Comparison of ENCODE assay signal across 18 cellular contexts in the genomic region with DNA sequence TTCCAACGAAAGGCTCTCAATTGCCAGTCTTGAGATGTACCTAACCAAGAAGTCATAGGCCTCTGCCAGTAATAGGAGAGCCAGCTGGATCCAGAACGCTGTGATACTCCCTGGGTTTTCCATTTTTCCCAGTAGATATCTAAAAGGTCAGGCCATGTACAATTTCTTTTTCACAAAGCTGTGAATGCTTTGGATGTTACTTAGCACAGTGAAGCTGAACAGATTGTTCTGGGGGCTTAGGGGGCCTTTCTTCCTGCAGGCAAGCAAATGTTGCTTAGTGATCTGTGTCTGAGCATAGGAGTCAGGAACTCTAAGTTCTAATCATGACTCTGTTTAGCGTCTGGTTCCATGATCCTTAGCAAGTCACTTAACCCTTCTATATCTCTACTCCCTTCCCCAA.
A peak's percentile ranks its signal among the peaks of the same experiment; 100 is the strongest.
DNase-seq lines count a peak whose midpoint lies in the region; ATAC-seq and TF ChIP-seq lines count a peak whose summit lies in the region.
"Had no signal": no experiment of that assay in that cellular context is flagged by ENCODE, and none has a peak within 500 bp of the region (broad histone marks: within the 10 kb centered on the region; RNA-seq: fewer than 3 reads in every experiment).

No MANE protein-coding gene starts in this region.

- peak overlapping the region; percentile 29 for H3K27ac Mint-ChIP-seq in activated CD8-positive, alpha-beta T cell treated with anti-CD3 and anti-CD28 coated beads for 36 hours

- POLR2A ChIA-PET in activated CD8-positive, alpha-beta T cell treated with anti-CD3 and anti-CD28 coated beads for 36 hours (lab: Charles Lee), result interaction anchor here (0.5 to 0.6 kb wide), 2 partner anchors 28 to 109 kb away, joined by 3 read pairs; no protein-coding TSS in a partner anchor

- no peaks in the 10 kb centered on the region for H3K9me3 Mint-ChIP-seq in activated CD8-positive, alpha-beta T cell treated with anti-CD3 and anti-CD28 coated beads for 36 hours

- H3K4me3 Mint-ChIP-seq in activated CD8-positive, alpha-beta T cell treated with anti-CD3 and anti-CD28 coated beads for 36 hours, result no peak overlapping the region

- peak overlapping the region; percentile 91 for H3K27ac ChIP-seq in cardiac muscle cell
- peak overlapping the region; percentile 55 to 87 (median 80) for H3K27ac ChIP-seq in spleen
- H3K27ac ChIP-seq: body of pancreas, KMS-11, pancreas had no signal

- intact Hi-C loops in cardiac septum (cut with DNase I) (no loop called here), spleen (cut with DNase I; ENCODE audit: low total_unique reads) (no loop called here)
- intact Hi-C loops in activated CD8-positive, alpha-beta T cell treated with anti-CD3 and anti-CD28 coated beads for 36 hours (cut with micrococcal nuclease), result no loop called here

- 18 to 39% (median 35%) methylated on average over 3 of the region's 3 CpGs for WGBS in spleen, 5 donors

- peaks cover 37% of the 10 kb centered on the region for H3K4me1 Mint-ChIP-seq in activated CD8-positive, alpha-beta T cell treated with anti-CD3 and anti-CD28 coated beads for 36 hours (ENCODE audit: low read depth)

- DNase-seq in cardiac muscle cell (ENCODE audit: low read depth in 1 of 2, low spot score in 1 of 2), result no peak
- DNase-seq in cardiac septum (ENCODE audit: low spot score), result no peak
- DNase-seq in activated CD8-positive, alpha-beta T cell treated with anti-CD3 and anti-CD28 coated beads for 36 hours, result no peak
- DNase-seq in spleen, result no peak
- no peak for DNase-seq in islet precursor cell
- DNase-seq in mesenteric fat pad (ENCODE audit: low spot score), result no peak
- DNase-seq in NCI-H774 (lab: John Stamatoyannopoulos, UW), result no peak
- DNase-seq: activated CD4-positive, alpha-beta T cell treated with anti-CD3 and anti-CD28 coated beads, Interleukin-2, amount 50 U/mL, for 4 hours; activated gamma-delta T cell; body of pancreas; NK-92 treated with Interleukin-12 subunit alpha and Interleukin-12 subunit beta, amount 100 ng/mL, for 24 hours; pancreas; SIG-M5; small intestine; stimulated activated naive CD8-positive, alpha-beta T cell treated with anti-CD3 and anti-CD28 coated beads, Interleukin-15, Interleukin-2, amounts not matched to agents 100 U/mL and 50 U/mL, for 24 hours; T1000 had no signal

- H3K36me3 ChIP-seq in cardiac muscle cell (no peaks in the 10 kb centered on the region), spleen (peaks cover 0 to 59% (median 4%) of the 10 kb centered on the region in 6 donors)

- no peaks in the 10 kb centered on the region for H3K27me3 Mint-ChIP-seq in activated CD8-positive, alpha-beta T cell treated with anti-CD3 and anti-CD28 coated beads for 36 hours

- no peak for TF ChIP-seq POLR2A in spleen (IDR thresholded peaks at IDR 0.05)

- H3K4me1 ChIP-seq in cardiac muscle cell (ENCODE audit: low read depth) (peaks cover 74% of the 10 kb centered on the region), spleen (peaks cover 35 to 97% (median 74%) of the 10 kb centered on the region in 6 donors)
- H3K4me1 ChIP-seq: pancreas had no signal

- peak; percentile 5 for ATAC-seq in GM21529 (IDR thresholded peaks at IDR 0.05; ENCODE audit: unreplicated experiment)
- ATAC-seq in activated CD8-positive, alpha-beta T cell treated with anti-CD3 and anti-CD28 coated beads for 36 hours, result no peak
- ATAC-seq: body of pancreas, pancreas had no signal

- CTCF ChIA-PET in activated CD8-positive, alpha-beta T cell treated with anti-CD3 and anti-CD28 coated beads for 36 hours (lab: Charles Lee), result interaction anchor here (1.0 to 2.0 kb wide), 5 partner anchors 12 to 144 kb away, joined by 3 to 8 read pairs (median 3); no protein-coding TSS in a partner anchor

- H3K27me3 ChIP-seq in cardiac muscle cell (no peaks in the 10 kb centered on the region), spleen (replicated peaks in 1 of 7) (no peaks in the 10 kb centered on the region)
- H3K27me3 ChIP-seq: body of pancreas, pancreas had no signal

- TF ChIP-seq CTCF in cardiac muscle cell (IDR thresholded peaks at IDR 0.05; ENCODE audit: low read depth, low read length), result no peak
- TF ChIP-seq CTCF in activated CD8-positive, alpha-beta T cell treated with anti-CD3 and anti-CD28 coated beads for 36 hours (IDR thresholded peaks at IDR 0.05), result no peak
- TF ChIP-seq CTCF in spleen (IDR thresholded peaks at IDR 0.05 in 8 of 11, conservative IDR thresholded peaks at IDR 0.05 in 3 of 11), result no peak

- H3K4me3 ChIP-seq in cardiac muscle cell (no peak overlapping the region), spleen (no peak overlapping the region)
- H3K4me3 ChIP-seq: body of pancreas, pancreas had no signal

- no peaks in the 10 kb centered on the region for H3K9me3 ChIP-seq in cardiac muscle cell (ENCODE audit: low read depth)
- no peaks in the 10 kb centered on the region for H3K9me3 ChIP-seq in spleen
- H3K9me3 ChIP-seq: body of pancreas, pancreas had no signal

- peaks cover 32% of the 10 kb centered on the region for H3K36me3 Mint-ChIP-seq in activated CD8-positive, alpha-beta T cell treated with anti-CD3 and anti-CD28 coated beads for 36 hours (ENCODE audit: low read depth)
